Comparison of ENCODE assay signal across 7 cellular contexts in the genomic region with DNA sequence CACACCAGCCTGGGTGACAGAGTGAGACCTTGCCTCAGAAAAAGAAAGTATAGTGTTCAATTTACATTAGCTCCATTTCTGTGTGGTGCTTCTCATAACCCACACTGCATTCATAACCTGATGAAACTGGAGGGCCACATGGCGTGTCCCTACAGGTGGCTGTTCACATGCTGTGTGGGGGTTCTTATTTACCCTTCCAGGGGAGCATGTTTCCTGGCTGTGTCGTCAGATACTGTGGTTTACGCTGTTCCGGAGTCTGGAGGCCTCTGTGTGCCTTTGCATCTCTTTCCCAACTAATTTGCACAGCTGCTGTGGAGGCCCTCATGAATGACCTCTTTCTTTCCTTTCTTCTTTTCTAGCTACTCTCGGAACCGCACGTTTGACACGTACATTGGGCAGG. TPM values are rescaled to one million over a fixed set of nuclear protein-coding genes. Genes with fewer than 3 reads are reported as not detected.
DNase-seq lines count a peak whose midpoint lies in the region; ATAC-seq, FAIRE-seq and TF ChIP-seq lines count a peak whose summit lies in the region.
"Not testable (repeated sequence)": the region's sequence is repeated elsewhere in the genome, so short reads cannot be mapped to it uniquely, and the experiment has no call there.

No MANE protein-coding gene starts in this region.

- not testable (repeated sequence) for H3K9me3 Mint-ChIP-seq in activated naive CD8-positive, alpha-beta T cell treated with anti-CD3 and anti-CD28 coated beads, Interleukin-2, amount 50 U/mL, for 24 hours

- peak overlapping the region; percentile 74 for H3K27ac ChIP-seq in HL-60 (replicated peaks)

- not testable (repeated sequence) for H3K4me3 Mint-ChIP-seq in activated naive CD8-positive, alpha-beta T cell treated with anti-CD3 and anti-CD28 coated beads, Interleukin-2, amount 50 U/mL, for 24 hours

- H3K27ac Mint-ChIP-seq in activated naive CD8-positive, alpha-beta T cell treated with anti-CD3 and anti-CD28 coated beads, Interleukin-2, amount 50 U/mL, for 24 hours = peak overlapping the region; percentile 40

- TF ChIP-seq POLR2A in H54 (IDR thresholded peaks at IDR 0.05; ENCODE audit: low read depth, low read length) = not testable (repeated sequence)

- H3K4me1 Mint-ChIP-seq in activated naive CD8-positive, alpha-beta T cell treated with anti-CD3 and anti-CD28 coated beads, Interleukin-2, amount 50 U/mL, for 24 hours = peaks cover 19% of the 10 kb centered on the region

- H3K4me3 ChIP-seq in HL-60 (replicated peaks; ENCODE audit: insufficient read depth, low read length) = not testable (repeated sequence)

- peak; percentile 58 for ATAC-seq in GM18508 (IDR thresholded peaks at IDR 0.05; ENCODE audit: insufficient read depth, unreplicated experiment)
- ATAC-seq in GM19452 (IDR thresholded peaks at IDR 0.05; ENCODE audit: unreplicated experiment) = peak; percentile 58
- peak; percentile 93 for ATAC-seq in HG03064 (IDR thresholded peaks at IDR 0.05; ENCODE audit: low read depth, unreplicated experiment)
- not testable (repeated sequence) for ATAC-seq in activated naive CD8-positive, alpha-beta T cell treated with anti-CD3 and anti-CD28 coated beads, Interleukin-2, amount 50 U/mL, for 24 hours

- not testable (repeated sequence) for H3K36me3 Mint-ChIP-seq in activated naive CD8-positive, alpha-beta T cell treated with anti-CD3 and anti-CD28 coated beads, Interleukin-2, amount 50 U/mL, for 24 hours (ENCODE audit: low read depth)

- TF ChIP-seq CTCF in HL-60 (IDR thresholded peaks at IDR 0.05; ENCODE audit: insufficient read depth, low read length) = not testable (repeated sequence)

- H3K27me3 Mint-ChIP-seq in activated naive CD8-positive, alpha-beta T cell treated with anti-CD3 and anti-CD28 coated beads, Interleukin-2, amount 50 U/mL, for 24 hours = peaks cover 37% of the 10 kb centered on the region

- peak; percentile 73 for FAIRE-seq in H54 (lab: Jason Lieb, UNC)

- not testable (repeated sequence) for H3K27me3 ChIP-seq in HL-60 (ENCODE audit: insufficient read depth, poor library complexity, severe bottlenecking)

- not testable (repeated sequence) for DNase-seq in H54 (ENCODE audit: insufficient read length, low spot score); activated naive CD8-positive, alpha-beta T cell treated with anti-CD3 and anti-CD28 coated beads, Interleukin-2, amount 50 U/mL, for 24 hours
- DNase-seq in HL-60 (ENCODE audit: low read depth in 1 of 2, low spot score in 1 of 2) (peak; percentile 26 to 90), RPMI7951 (ENCODE audit: low read depth) (peak; percentile 28)

RNA-seq across cellular contexts. Expression of a gene that starts 30.9 kb away (rescaled TPM):
- 154 and 171 TPM in 2 replicates for total RNA-seq in RPMI7951 (2014; rRNA removed; shearing (Covaris generic))
